ENCODE assay signal across 13 cellular contexts in the genomic region with DNA sequence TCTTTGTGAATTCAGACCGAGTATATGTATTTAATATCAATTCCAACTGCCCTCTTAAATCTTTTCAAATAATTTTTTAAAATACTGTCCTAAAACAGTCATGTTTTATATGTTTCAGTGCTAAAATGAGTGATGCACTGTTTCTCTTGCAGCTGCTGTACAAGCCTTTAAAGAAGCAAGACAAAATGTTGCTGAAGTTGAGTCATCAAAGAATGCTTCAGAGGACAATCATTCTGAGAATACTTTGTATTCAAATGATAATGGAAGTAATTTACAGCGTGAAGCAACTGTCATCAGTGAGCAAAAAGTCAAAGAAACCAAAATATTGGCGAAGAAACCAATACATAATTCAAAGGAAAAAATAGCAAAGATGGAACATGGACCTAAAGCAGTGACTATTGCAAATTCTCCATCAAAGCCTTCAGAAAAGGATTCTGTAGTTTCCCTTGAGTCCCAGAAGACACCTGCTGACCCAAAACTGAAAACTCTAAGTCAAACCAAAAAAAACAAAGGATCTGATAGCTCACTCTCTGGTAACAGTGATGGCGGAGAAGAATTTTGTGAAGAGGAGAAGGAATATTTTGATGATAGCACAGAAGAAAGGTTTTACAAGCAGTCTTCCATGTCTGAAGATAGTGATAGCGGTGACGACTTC. TPM values are rescaled to one million over a fixed set of nuclear protein-coding genes. Genes with fewer than 3 reads are reported as not detected.
DNase-seq lines count a peak whose midpoint lies in the region; ATAC-seq lines count a peak whose summit lies in the region.
"Had no signal": no experiment of that assay in that cellular context is flagged by ENCODE, and none has a peak within 500 bp of the region (broad histone marks: within the 10 kb centered on the region; RNA-seq: fewer than 3 reads in every experiment).

No MANE protein-coding gene starts in this region.

- H3K36me3 Mint-ChIP-seq in activated T-cell treated with anti-CD3 and anti-CD28 coated beads, Interleukin-2, amount 50 U/mL, for 4 hours (ENCODE audit: insufficient read depth), result peaks cover 51% of the 10 kb centered on the region
- H3K36me3 Mint-ChIP-seq in activated naive CD8-positive, alpha-beta T cell treated with anti-CD3 and anti-CD28 coated beads for 36 hours, result peaks cover 47% of the 10 kb centered on the region
- H3K36me3 Mint-ChIP-seq in stimulated activated naive B cell treated with anti-CD40 and anti-IgM and Interleukin-4, amounts not matched to agents 10 μg/mL and 1 μg/mL and 100 μg/mL, for 72 hours, result peaks cover 49 to 52% of the 10 kb centered on the region in 2 donors

- no peaks in the 10 kb centered on the region for H3K9me3 Mint-ChIP-seq in activated T-cell treated with anti-CD3 and anti-CD28 coated beads, Interleukin-2, amount 50 U/mL, for 4 hours
- no peaks in the 10 kb centered on the region for H3K9me3 Mint-ChIP-seq in activated naive CD8-positive, alpha-beta T cell treated with anti-CD3 and anti-CD28 coated beads for 36 hours
- H3K9me3 Mint-ChIP-seq in stimulated activated naive B cell treated with anti-CD40 and anti-IgM and Interleukin-4, amounts not matched to agents 10 μg/mL and 1 μg/mL and 100 μg/mL, for 72 hours, result peaks cover 4% of the 10 kb centered on the region in 2 donors
- H3K9me3 Mint-ChIP-seq: T-helper 2 cell treated with Interferon-gamma antibody and Interleukin-4, amounts not matched to agents 5 μg/mL and 100 μg/mL, for 36 hours had no signal

- H3K27ac Mint-ChIP-seq in activated naive CD8-positive, alpha-beta T cell treated with anti-CD3 and anti-CD28 coated beads for 36 hours, result peak overlapping the region; percentile 27
- H3K27ac Mint-ChIP-seq in stimulated activated naive B cell treated with anti-CD40 and anti-IgM and Interleukin-4, amounts not matched to agents 10 μg/mL and 1 μg/mL and 100 μg/mL, for 72 hours, result peak overlapping the region; percentile 39
- H3K27ac Mint-ChIP-seq: T-helper 2 cell treated with Interferon-gamma antibody and Interleukin-4, amounts not matched to agents 5 μg/mL and 100 μg/mL, for 36 hours had no signal

- H3K4me1 Mint-ChIP-seq in activated T-cell treated with anti-CD3 and anti-CD28 coated beads, Interleukin-2, amount 50 U/mL, for 4 hours (ENCODE audit: low read depth), result peaks cover 5% of the 10 kb centered on the region
- H3K4me1 Mint-ChIP-seq in activated naive CD8-positive, alpha-beta T cell treated with anti-CD3 and anti-CD28 coated beads for 36 hours, result peaks cover 9% of the 10 kb centered on the region
- H3K4me1 Mint-ChIP-seq in stimulated activated naive B cell treated with anti-CD40 and anti-IgM and Interleukin-4, amounts not matched to agents 10 μg/mL and 1 μg/mL and 100 μg/mL, for 72 hours, result peaks cover 7 to 8% of the 10 kb centered on the region in 2 donors

- no peak for DNase-seq in activated T-cell treated with anti-CD3 and anti-CD28 coated beads, Interleukin-2, amount 50 U/mL, for 4 hours
- DNase-seq in activated T-cell treated with anti-CD3 and anti-CD28 coated beads for 4 hours, result no peak
- no peak for DNase-seq in activated naive CD8-positive, alpha-beta T cell treated with anti-CD3 and anti-CD28 coated beads for 36 hours
- DNase-seq in stimulated activated naive B cell treated with anti-CD40 and anti-IgM and Interleukin-4, amounts not matched to agents 10 μg/mL and 1 μg/mL and 100 μg/mL, for 72 hours, result no peak
- DNase-seq in stimulated activated naive CD4-positive, alpha-beta T cell (lab: John Stamatoyannopoulos, UW), result no peak
- DNase-seq in activated naive CD4-positive, alpha-beta T cell (lab: John Stamatoyannopoulos, UW), result no peak
- DNase-seq: ACHN; activated CD8-positive, alpha-beta memory T cell treated with anti-CD3 and anti-CD28 coated beads for 24 hours; adrenal gland; NCI-H69 had no signal

- peak; percentile 48 to 75 for ATAC-seq in activated T-cell treated with anti-CD3 and anti-CD28 coated beads, Interleukin-2, amount 50 U/mL, for 4 hours
- ATAC-seq in HG03045 (IDR thresholded peaks at IDR 0.05; ENCODE audit: unreplicated experiment) (peak; percentile 67), HG03521 (IDR thresholded peaks at IDR 0.05; ENCODE audit: unreplicated experiment) (no peak)
- ATAC-seq in stimulated activated naive B cell treated with anti-CD40 and anti-IgM and Interleukin-4, amounts not matched to agents 10 μg/mL and 1 μg/mL and 100 μg/mL, for 72 hours (replicated peaks), result no peak

- no peaks in the 10 kb centered on the region for H3K27me3 Mint-ChIP-seq in activated T-cell treated with anti-CD3 and anti-CD28 coated beads, Interleukin-2, amount 50 U/mL, for 4 hours (ENCODE audit: low read depth)
- no peaks in the 10 kb centered on the region for H3K27me3 Mint-ChIP-seq in activated naive CD8-positive, alpha-beta T cell treated with anti-CD3 and anti-CD28 coated beads for 36 hours
- no peaks in the 10 kb centered on the region for H3K27me3 Mint-ChIP-seq in stimulated activated naive B cell treated with anti-CD40 and anti-IgM and Interleukin-4, amounts not matched to agents 10 μg/mL and 1 μg/mL and 100 μg/mL, for 72 hours

- H3K4me3 Mint-ChIP-seq in activated T-cell treated with anti-CD3 and anti-CD28 coated beads, Interleukin-2, amount 50 U/mL, for 4 hours, result no peak overlapping the region
- no peak overlapping the region for H3K4me3 Mint-ChIP-seq in activated naive CD8-positive, alpha-beta T cell treated with anti-CD3 and anti-CD28 coated beads for 36 hours
- no peak overlapping the region for H3K4me3 Mint-ChIP-seq in stimulated activated naive B cell treated with anti-CD40 and anti-IgM and Interleukin-4, amounts not matched to agents 10 μg/mL and 1 μg/mL and 100 μg/mL, for 72 hours
- H3K4me3 Mint-ChIP-seq: T-helper 2 cell treated with Interferon-gamma antibody and Interleukin-4, amounts not matched to agents 5 μg/mL and 100 μg/mL, for 36 hours had no signal

RNA-seq across cellular contexts. Expression of a gene that starts 58.0 kb away (rescaled TPM):
- under 1 TPM; 0.20 to 0.40 (median 0.27) TPM for total RNA-seq in activated T-cell treated with anti-CD3 and anti-CD28 coated beads, Interleukin-2, amount 50 U/mL, for 4 hours
- not detected for total RNA-seq in activated naive CD8-positive, alpha-beta T cell treated with anti-CD3 and anti-CD28 coated beads for 36 hours

RNA-seq across cellular contexts. Expression of a gene that starts 58.3 kb away (rescaled TPM):
- total RNA-seq in activated T-cell treated with anti-CD3 and anti-CD28 coated beads, Interleukin-2, amount 50 U/mL, for 4 hours, result 10 to 100 TPM; 24.5 to 27.7 (median 26.5) TPM
- total RNA-seq in activated naive CD8-positive, alpha-beta T cell treated with anti-CD3 and anti-CD28 coated beads for 36 hours, result 10 to 100 TPM; 20.6 to 21.1 TPM

Comparison
In these comparisons a context has a peak if more than half of its experiments do, and no peak if none do; other contexts are left out.
1. ATAC-seq: peak in activated T-cell treated with anti-CD3 and anti-CD28 coated beads, Interleukin-2, amount 50 U/mL, for 4 hours (2 of 2) and HG03045 (single experiment); none in stimulated activated naive B cell treated with anti-CD40 and anti-IgM and Interleukin-4, amounts not matched to agents 10 μg/mL and 1 μg/mL and 100 μg/mL, for 72 hours (0 of 2) and HG03521 (single experiment).